ENCODE assay signal across 19 cellular contexts in the genomic region with DNA sequence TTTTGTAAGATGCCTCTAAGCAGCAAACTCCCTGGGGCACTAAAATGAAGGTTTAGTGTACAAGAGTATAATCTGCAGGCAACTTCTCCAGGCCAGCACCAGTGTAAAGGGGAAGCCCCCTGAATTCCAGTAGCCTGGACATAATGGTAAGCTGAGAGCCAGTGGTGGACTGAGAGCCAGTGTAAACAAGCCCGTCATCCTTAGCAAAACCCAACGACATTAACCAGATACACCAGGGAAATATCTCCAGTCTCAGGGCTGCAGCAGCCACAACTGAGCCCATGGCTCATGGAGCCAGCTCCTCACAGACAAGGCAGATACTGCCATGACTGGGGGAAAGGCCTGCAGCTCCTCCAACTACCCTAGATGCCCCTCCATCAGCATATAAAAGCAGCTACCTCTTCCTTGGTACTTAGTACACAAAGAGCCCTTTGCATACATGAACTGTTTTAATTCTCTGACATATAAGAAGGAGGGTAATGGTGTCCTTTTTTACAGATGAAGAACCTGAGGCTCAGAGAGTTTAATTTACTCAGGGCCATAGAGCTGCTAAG. TPM values are rescaled to one million over a fixed set of nuclear protein-coding genes. Genes with fewer than 3 reads are reported as not detected.
"Had no signal": no experiment of that assay in that cellular context is flagged by ENCODE, and none has a peak within 500 bp of the region (broad histone marks: within the 10 kb centered on the region; RNA-seq: fewer than 3 reads in every experiment).

No MANE protein-coding gene starts in this region.

- DNase-seq: activated CD4-positive, alpha-beta T cell treated with anti-CD3 and anti-CD28 coated beads for 4 hours; activated CD8-positive, alpha-beta memory T cell treated with anti-CD3 and anti-CD28 coated beads, Interleukin-2, amount 50 U/mL, for 48 hours; activated CD8-positive, alpha-beta T cell treated with anti-CD3 and anti-CD28 coated beads, Interleukin-2, amount 10 ng/mL, durations not matched to agents 7 days and 5 days; activated naive CD4-positive, alpha-beta T cell; central memory CD4-positive, alpha-beta T cell; cortex of kidney; effector memory CD8-positive, alpha-beta T cell; pancreas; retina; stimulated activated CD4-positive, alpha-beta T cell treated with anti-CD3 and anti-CD28 coated beads, Interleukin-2, amount 100 ng/mL, for 24 hours; stimulated activated naive CD4-positive, alpha-beta T cell; upper lobe of right lung had no signal

- ATAC-seq: activated CD8-positive, alpha-beta T cell treated with anti-CD3 and anti-CD28 coated beads, Interleukin-2, amount 10 ng/mL, durations not matched to agents 7 days and 5 days; effector memory CD8-positive, alpha-beta T cell; left lobe of liver; pancreas; upper lobe of right lung had no signal

- H3K27me3 ChIP-seq: neural progenitor cell, pancreas, upper lobe of right lung had no signal

- H3K4me3 Mint-ChIP-seq: activated CD8-positive, alpha-beta T cell treated with anti-CD3 and anti-CD28 coated beads, Interleukin-2, amount 10 ng/mL, durations not matched to agents 7 days and 5 days; effector memory CD8-positive, alpha-beta T cell; neural progenitor cell had no signal

- H3K9me3 Mint-ChIP-seq: effector memory CD8-positive, alpha-beta T cell; neural progenitor cell had no signal

- H2AFZ ChIP-seq: neural progenitor cell had no signal

- H3K4me1 Mint-ChIP-seq: neural progenitor cell had no signal

- H3K27ac ChIP-seq: epithelial cell of prostate, neural progenitor cell, pancreas, upper lobe of right lung, WERI-Rb-1 had no signal

- H3K4me1 ChIP-seq: neural progenitor cell, pancreas had no signal

- H3K27me3 Mint-ChIP-seq: effector memory CD8-positive, alpha-beta T cell had no signal

- H3K4me3 ChIP-seq: neural progenitor cell, pancreas, upper lobe of right lung had no signal

- H3K9ac ChIP-seq: neural progenitor cell had no signal

- H3K4me2 ChIP-seq: neural progenitor cell had no signal

- H3K9me3 ChIP-seq: pancreas, upper lobe of right lung had no signal

- H3K27ac Mint-ChIP-seq: activated CD8-positive, alpha-beta T cell treated with anti-CD3 and anti-CD28 coated beads, Interleukin-2, amount 10 ng/mL, durations not matched to agents 7 days and 5 days; effector memory CD8-positive, alpha-beta T cell; neural progenitor cell had no signal

- H3K36me3 ChIP-seq: neural progenitor cell had no signal

RNA-seq across cellular contexts. Expression of a gene that starts 30.9 kb away (rescaled TPM):
- total RNA-seq: activated CD8-positive, alpha-beta T cell treated with anti-CD3 and anti-CD28 coated beads, Interleukin-2, amount 10 ng/mL, durations not matched to agents 7 days and 5 days; glomerular endothelial cell; left lobe of liver; mesenteric fat pad; pancreas; temporal lobe; upper lobe of right lung had no signal
- polyA plus RNA-seq: pancreas had no signal

RNA-seq across cellular contexts. Expression of a gene that starts 39.5 kb away (rescaled TPM):
- total RNA-seq: glomerular endothelial cell, left lobe of liver had no signal
- polyA plus RNA-seq: pancreas had no signal
